8 cellular contexts compared by ENCODE assay signal in genomic region chr12:43836455-43836989, GRCh38. TPM values are rescaled to one million over a fixed set of nuclear protein-coding genes. Genes with fewer than 3 reads are reported as not detected.
A peak's percentile ranks its signal among the peaks of the same experiment; 100 is the strongest.
DNase-seq lines count a peak whose midpoint lies in the region; ATAC-seq and TF ChIP-seq lines count a peak whose summit lies in the region.

No MANE protein-coding gene starts in this region.

- DNase-seq in ELR (ENCODE audit: low read depth) (peak; percentile 27), MG63 (no peak), kidney epithelial cell (ENCODE audit: low read depth) (no peak), NCI-H2081 treated with DMSO at 0.1 percent for 48 hours (lab: John Stamatoyannopoulos, UW) (no peak), NCI-H446 treated with DMSO at 0.1 percent for 48 hours (lab: John Stamatoyannopoulos, UW) (no peak)

- no peaks in the 10 kb centered on the region for H3K9me3 ChIP-seq in MG63
- no peaks in the 10 kb centered on the region for H3K9me3 ChIP-seq in stomach smooth muscle (ENCODE audit: control insufficient read depth in 2 of 2, low read length in 2 of 2)

- H3K4me3 Mint-ChIP-seq in brain: peak overlapping the region; percentile 72 to 88 (median 81)

- H3K4me1 Mint-ChIP-seq in brain: peaks cover 43% of the 10 kb centered on the region

- peak overlapping the region; percentile 72 for H3K4me3 ChIP-seq in MG63
- H3K4me3 ChIP-seq in kidney epithelial cell (ENCODE audit: low read depth, low read length): peak overlapping the region; percentile 40
- peak overlapping the region; percentile 83 to 86 for H3K4me3 ChIP-seq in stomach smooth muscle (ENCODE audit: low read length in 2 of 2)

- no peak for TF ChIP-seq CTCF in brain (conservative IDR thresholded peaks at IDR 0.05)
- no peak for TF ChIP-seq CTCF in kidney epithelial cell (IDR thresholded peaks at IDR 0.05; ENCODE audit: insufficient read depth, low read length, poor library complexity, severe bottlenecking)

- peak; percentile 22 for ATAC-seq in GM21619 (IDR thresholded peaks at IDR 0.05; ENCODE audit: unreplicated experiment)

- H3K27me3 ChIP-seq in MG63: no peaks in the 10 kb centered on the region
- H3K27me3 ChIP-seq in kidney epithelial cell (ENCODE audit: control insufficient read depth, insufficient read depth, low read length): no peaks in the 10 kb centered on the region
- H3K27me3 ChIP-seq in stomach smooth muscle (ENCODE audit: control insufficient read depth in 1 of 2, insufficient read depth in 2 of 2, low read length in 2 of 2): no peaks in the 10 kb centered on the region

- peaks cover 11% of the 10 kb centered on the region for H3K27me3 Mint-ChIP-seq in brain

- H3K36me3 Mint-ChIP-seq in brain: no peaks in the 10 kb centered on the region

- peak overlapping the region; percentile 1 to 93 (median 48) for H3K27ac Mint-ChIP-seq in brain

- H3K9me3 Mint-ChIP-seq in brain: no peaks in the 10 kb centered on the region

- H3K36me3 ChIP-seq in MG63 (no peaks in the 10 kb centered on the region), kidney epithelial cell (ENCODE audit: control insufficient read depth, insufficient read depth, low read length) (no peaks in the 10 kb centered on the region), stomach smooth muscle (ENCODE audit: control insufficient read depth in 2 of 2, insufficient read depth in 2 of 2, low read length in 2 of 2) (no peaks in the 10 kb centered on the region)

- H3K27ac ChIP-seq in stomach smooth muscle (ENCODE audit: low read length): peak overlapping the region; percentile 85

- H3K9ac ChIP-seq in stomach smooth muscle (ENCODE audit: low read length in 2 of 2): peak overlapping the region; percentile 80 to 88

- H3K4me1 ChIP-seq in stomach smooth muscle (ENCODE audit: control insufficient read depth, insufficient read depth, low read length): peaks cover 9% of the 10 kb centered on the region

RNA-seq across cellular contexts. Expression of gene TMEM117, which starts 0.6 kb away (rescaled TPM):
- total RNA-seq in MG63 (2014; rRNA removed; shearing (Covaris generic); ENCODE audit: low replicate concordance): 4.3 and 12.0 TPM in 2 replicates
- polyA plus RNA-seq in brain (ENCODE audit: insufficient read depth, low read depth, low replicate concordance): 1.7 TPM
- total RNA-seq in kidney epithelial cell: 3.5 and 12.4 TPM in 2 replicates

RNA-seq across cellular contexts. Expression of gene TWF1, which starts 30.4 kb away (rescaled TPM):
- 160 and 297 TPM in 2 replicates for total RNA-seq in MG63 (2014; rRNA removed; shearing (Covaris generic); ENCODE audit: low replicate concordance)
- polyA plus RNA-seq in brain (ENCODE audit: insufficient read depth, low read depth, low replicate concordance): 11.3 TPM
- 132 and 137 TPM in 2 replicates for total RNA-seq in kidney epithelial cell
